Comparison of ENCODE assay signal across 17 cellular contexts in the genomic region with DNA sequence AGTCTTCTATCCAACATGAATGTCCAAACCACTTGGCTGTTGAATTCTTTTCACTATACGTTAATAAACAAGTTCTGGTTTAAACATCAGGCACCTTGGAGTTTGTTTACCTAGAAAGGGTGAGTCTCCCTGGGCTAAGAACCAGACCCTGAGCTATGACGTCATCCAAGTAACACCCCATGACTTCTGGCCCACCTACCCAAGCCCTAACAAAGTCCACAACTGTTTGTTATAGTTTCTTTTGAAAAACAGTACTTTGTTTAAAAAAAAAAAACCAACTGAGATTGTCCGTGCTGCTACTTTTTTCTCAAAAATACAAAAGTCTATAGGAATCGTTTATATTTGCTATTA.
DNase-seq lines count a peak whose midpoint lies in the region; ATAC-seq and TF ChIP-seq lines count a peak whose summit lies in the region.
"Had no signal": no experiment of that assay in that cellular context is flagged by ENCODE, and none has a peak within 500 bp of the region (broad histone marks: within the 10 kb centered on the region; RNA-seq: fewer than 3 reads in every experiment).

No MANE protein-coding gene starts in this region.

- intact Hi-C loops in left ventricle myocardium inferior (cut with micrococcal nuclease) = no loop called here
- intact Hi-C loops in left ventricle myocardium superior (cut with micrococcal nuclease) = no loop called here
- intact Hi-C loops in tibial artery (cut with DNase I; ENCODE audit: low total_unique reads) = no loop called here

- H3K4me1 ChIP-seq in left ventricle myocardium inferior (peaks cover 88% of the 10 kb centered on the region), SJCRH30 (peaks cover 51% of the 10 kb centered on the region), fibroblast of lung (ENCODE audit: control insufficient read depth, extremely low read depth, insufficient read depth, low read length) (peaks cover 21% of the 10 kb centered on the region), smooth muscle cell (ENCODE audit: low read depth) (peaks cover 50% of the 10 kb centered on the region), tibial artery (peaks cover 0 to 69% (median 18%) of the 10 kb centered on the region in 4 donors)

- H3K4me2 ChIP-seq in fibroblast of lung (ENCODE audit: extremely low read depth, insufficient read depth, low read length) (no peak overlapping the region), smooth muscle cell (no peak overlapping the region)

- H3K27ac ChIP-seq in left ventricle myocardium inferior (replicated peaks) (peak overlapping the region; percentile 70), SJCRH30 (peak overlapping the region; percentile 29), fibroblast of lung (ENCODE audit: insufficient read depth, low read length) (no peak overlapping the region), smooth muscle cell (ENCODE audit: low read depth) (peak overlapping the region; percentile 63), tibial artery (no peak overlapping the region)

- 69% methylated on average over 4 of the region's 4 CpGs for WGBS in smooth muscle cell (ENCODE audit: low lambda C conversion rate)

- H3K36me3 ChIP-seq in left ventricle myocardium inferior (no peaks in the 10 kb centered on the region), SJCRH30 (no peaks in the 10 kb centered on the region), fibroblast of lung (ENCODE audit: control insufficient read depth, insufficient read depth, low read length) (no peaks in the 10 kb centered on the region), smooth muscle cell (ENCODE audit: low read depth) (no peaks in the 10 kb centered on the region), tibial artery (no peaks in the 10 kb centered on the region)
- H3K36me3 ChIP-seq: cardiac muscle cell had no signal

- H3K9ac ChIP-seq in fibroblast of lung (ENCODE audit: insufficient read depth, low read length) (no peak overlapping the region), smooth muscle cell (ENCODE audit: low read depth) (no peak overlapping the region)

- DNase-seq in left ventricle myocardium inferior (no peak), left ventricle myocardium superior (no peak), SJCRH30 (no peak), fibroblast of lung (ENCODE audit: low read depth in 2 of 2) (peak; percentile 51 to 68), smooth muscle cell (lab: John Stamatoyannopoulos, UW; ENCODE audit: unreplicated experiment) (no peak), GM10266 (ENCODE audit: extremely low spot score) (no peak), tibial artery (no peak)
- DNase-seq: ACHN; activated CD4-positive, alpha-beta memory T cell treated with anti-CD3 and anti-CD28 coated beads, Interleukin-2, amount 10 ng/mL, durations not matched to agents 7 days and 5 days; activated T-cell treated with anti-CD3 and anti-CD28 coated beads, Interleukin-2, amount 50 U/mL, for 4 hours; CD4-positive, CD25-positive, alpha-beta regulatory T cell; natural killer cell; NCI-H526 treated with DMSO at 0.1 percent for 48 hours; stimulated activated naive CD8-positive, alpha-beta T cell treated with anti-CD3 and anti-CD28 coated beads, Interleukin-15, amount 100 ng/mL, for 72 hours; T-cell had no signal

- TF ChIP-seq CTCF in left ventricle myocardium inferior (IDR thresholded peaks at IDR 0.05; ENCODE audit: borderline replicate concordance) (no peak), fibroblast of lung (conservative IDR thresholded peaks at IDR 0.05 in 1 of 2, IDR thresholded peaks at IDR 0.05 in 1 of 2; ENCODE audit: low read depth in 1 of 2, low read length in 2 of 2) (no peak), smooth muscle cell (IDR thresholded peaks at IDR 0.05; ENCODE audit: borderline replicate concordance, insufficient read depth, poor library complexity, severe bottlenecking) (no peak), GM10266 (IDR thresholded peaks at IDR 0.05; ENCODE audit: control insufficient read depth, insufficient read depth, low read depth, missing control alignments) (no peak), tibial artery (IDR thresholded peaks at IDR 0.05) (no peak)

- H3K27me3 ChIP-seq in left ventricle myocardium inferior (ENCODE audit: low read depth) = no peaks in the 10 kb centered on the region
- H3K27me3 ChIP-seq in SJCRH30 = no peaks in the 10 kb centered on the region
- no peaks in the 10 kb centered on the region for H3K27me3 ChIP-seq in fibroblast of lung (ENCODE audit: control insufficient read depth, insufficient read depth, low read length)
- H3K27me3 ChIP-seq in smooth muscle cell (ENCODE audit: low read depth) = no peaks in the 10 kb centered on the region
- no peaks in the 10 kb centered on the region for H3K27me3 ChIP-seq in tibial artery
- H3K27me3 ChIP-seq: cardiac muscle cell had no signal

- peaks cover 87% of the 10 kb centered on the region for H3K79me2 ChIP-seq in fibroblast of lung (ENCODE audit: control insufficient read depth, insufficient read depth, low read length)
- H3K79me2 ChIP-seq in smooth muscle cell (ENCODE audit: low read depth) = peaks cover 64% of the 10 kb centered on the region

- H3K4me3 ChIP-seq in left ventricle myocardium inferior (no peak overlapping the region), SJCRH30 (no peak overlapping the region), fibroblast of lung (replicated peaks in 1 of 4; ENCODE audit: control extremely low read depth in 1 of 4, insufficient read depth in 1 of 4, low read depth in 3 of 4, low read length in 4 of 4) (no peak overlapping the region), smooth muscle cell (no peak overlapping the region), tibial artery (no peak overlapping the region)
- H3K4me3 ChIP-seq: cardiac muscle cell had no signal

- no peak for ATAC-seq in left ventricle myocardium superior
- no peak for ATAC-seq in GM19455 (IDR thresholded peaks at IDR 0.05; ENCODE audit: unreplicated experiment)
- ATAC-seq: activated T-cell treated with anti-CD3 and anti-CD28 coated beads, Interleukin-2, amount 50 U/mL, for 4 hours; natural killer cell; stimulated activated naive CD8-positive, alpha-beta T cell treated with anti-CD3 and anti-CD28 coated beads, Interleukin-15, amount 100 ng/mL, for 72 hours; T-cell had no signal

- H2AFZ ChIP-seq in fibroblast of lung (ENCODE audit: low read length) = no peak overlapping the region
- H2AFZ ChIP-seq in smooth muscle cell (ENCODE audit: low read depth) = no peak overlapping the region

- H3K9me3 ChIP-seq in left ventricle myocardium inferior (replicated peaks) (no peaks in the 10 kb centered on the region), SJCRH30 (replicated peaks) (no peaks in the 10 kb centered on the region), fibroblast of lung (ENCODE audit: control insufficient read depth, insufficient read depth, low read depth, low read length) (no peaks in the 10 kb centered on the region), smooth muscle cell (replicated peaks; ENCODE audit: low read depth) (no peaks in the 10 kb centered on the region), tibial artery (no peaks in the 10 kb centered on the region)

- no peaks in the 10 kb centered on the region for H3F3A ChIP-seq in smooth muscle cell (ENCODE audit: low read depth)

- peaks cover 5% of the 10 kb centered on the region for H4K20me1 ChIP-seq in fibroblast of lung (ENCODE audit: control insufficient read depth, extremely low read depth, insufficient read depth, low read length)
- peaks cover 4% of the 10 kb centered on the region for H4K20me1 ChIP-seq in smooth muscle cell (ENCODE audit: low read depth)

Comparison
In these comparisons a context has a peak if more than half of its experiments do, and no peak if none do; other contexts are left out.
1. DNase-seq: peak in fibroblast of lung (2 of 2); none in left ventricle myocardium inferior (single experiment), left ventricle myocardium superior (single experiment), SJCRH30 (0 of 2), smooth muscle cell (single experiment), GM10266 (single experiment) and tibial artery (0 of 2).
2. H3K27ac ChIP-seq: peak in left ventricle myocardium inferior (single experiment), SJCRH30 (single experiment) and smooth muscle cell (single experiment); none in fibroblast of lung (single experiment) and tibial artery (0 of 2).